In genomic region chr22:50269573-50270301, GRCh38 we compare ENCODE assay signal across 6 cellular contexts. TPM values are rescaled to one million over a fixed set of nuclear protein-coding genes. Genes with fewer than 3 reads are reported as not detected.
A peak's percentile ranks its signal among the peaks of the same experiment; 100 is the strongest.
DNase-seq lines count a peak whose midpoint lies in the region; ATAC-seq and TF ChIP-seq lines count a peak whose summit lies in the region.

No MANE protein-coding gene starts in this region.

- peaks cover 7 to 23% of the 10 kb centered on the region in 2 experiments; a peak in 2 of 4 replicates for H3K4me1 ChIP-seq in SK-N-SH (ENCODE audit: control insufficient read depth in 1 of 2, insufficient read depth in 2 of 2, low read depth in 1 of 2, low read length in 1 of 2)
- H3K4me1 ChIP-seq in spleen: peaks cover 18 to 68% (median 52%) of the 10 kb centered on the region in 6 donors

- peak; percentile 22 for ATAC-seq in GM18867 (IDR thresholded peaks at IDR 0.05; ENCODE audit: unreplicated experiment)
- ATAC-seq in effector memory CD8-positive, alpha-beta T cell (replicated peaks): peak; percentile 12

- H3K9me3 ChIP-seq in SK-N-SH (no peaks in the 10 kb centered on the region), spleen (peaks cover 0 to 8% (median 0%) of the 10 kb centered on the region in 8 donors)

- intact Hi-C loops in spleen (cut with DNase I; ENCODE audit: low total_unique reads): loop anchor here (5.0 kb wide), 1 partner anchor 58 kb away; the partner anchor contains the start of gene DENND6B

- no peak for TF ChIP-seq CTCF in SK-N-SH (IDR thresholded peaks at IDR 0.05)
- no peak for TF ChIP-seq CTCF in spleen (IDR thresholded peaks at IDR 0.05 in 8 of 11, conservative IDR thresholded peaks at IDR 0.05 in 3 of 11)

- H3K4me3 ChIP-seq in SK-N-SH (ENCODE audit: low read depth in 2 of 2, low read length in 1 of 2): peak overlapping the region; percentile 60 to 73
- H3K4me3 ChIP-seq in spleen: peak overlapping the region; percentile 33 to 77 (median 55)

- TF ChIP-seq POLR2A in spleen (IDR thresholded peaks at IDR 0.05): no peak

- H3K27me3 Mint-ChIP-seq in effector memory CD8-positive, alpha-beta T cell: peaks cover 0 to 7% of the 10 kb centered on the region in 2 donors

- H3K27me3 ChIP-seq in SK-N-SH (ENCODE audit: insufficient read depth): no peaks in the 10 kb centered on the region
- peaks cover 0 to 69% (median 18%) of the 10 kb centered on the region in 7 donors for H3K27me3 ChIP-seq in spleen (replicated peaks in 1 of 7)

- H3K79me2 ChIP-seq in SK-N-SH (ENCODE audit: insufficient read depth): no peaks in the 10 kb centered on the region

- peak overlapping the region in 1 of 2 experiments; percentile 85; a peak in 2 of 4 replicates for H3K27ac ChIP-seq in SK-N-SH (ENCODE audit: low read depth in 2 of 2, low read length in 1 of 2)
- peak overlapping the region in 7 of 8 donors; percentile 51 to 78 (median 65) for H3K27ac ChIP-seq in spleen

- POLR2A ChIA-PET in SK-N-SH (lab: Yijun Ruan, JAX): interaction anchor here (1.0 kb wide), 1 partner anchor 19 kb away, joined by 4 read pairs; the partner anchor contains the start of gene HDAC10

- peak overlapping the region; percentile 70 for H3K9ac ChIP-seq in SK-N-SH

- no peaks in the 10 kb centered on the region for H3K9me3 Mint-ChIP-seq in effector memory CD8-positive, alpha-beta T cell

- H3K4me1 Mint-ChIP-seq in effector memory CD8-positive, alpha-beta T cell (ENCODE audit: low read depth in 2 of 2): peaks cover 8 to 12% of the 10 kb centered on the region in 2 donors

- H4K20me1 ChIP-seq in SK-N-SH (ENCODE audit: insufficient read depth): peaks cover 15% of the 10 kb centered on the region; the same call in 1 of the 2 replicates

- peak overlapping the region; percentile 92 for H3K4me2 ChIP-seq in SK-N-SH

- TF ChIP-seq RAD21 in SK-N-SH (IDR thresholded peaks at IDR 0.05; ENCODE audit: low read length): no peak

- peaks cover 25% of the 10 kb centered on the region for H3F3A ChIP-seq in SK-N-SH (replicated peaks; ENCODE audit: insufficient read depth)

- no CpG with 5 or more reads among the region's 56 CpGs for WGBS in SK-N-SH (ENCODE audit: low lambda C conversion rate)
- WGBS in spleen, 5 donors: 0 to 5% (median 3%) methylated on average over 18 to 56 of the region's 56 CpGs

- no peak overlapping the region for H2AFZ ChIP-seq in SK-N-SH (ENCODE audit: low read depth)

- no peaks in the 10 kb centered on the region for H3K9me2 ChIP-seq in SK-N-SH

- no peak overlapping the region for H3K27ac Mint-ChIP-seq in effector memory CD8-positive, alpha-beta T cell

- TF ChIP-seq EP300 in SK-N-SH (IDR thresholded peaks at IDR 0.05; ENCODE audit: borderline replicate concordance in 1 of 2, low read depth in 1 of 2, low read length in 1 of 2): no peak

- CTCF ChIA-PET in SK-N-SH (lab: Yijun Ruan, JAX): interaction anchor here (11.4 kb wide), 1 partner anchor 18 kb away, joined by 72 read pairs; the partner anchor contains the start of gene HDAC10

- peak overlapping the region; percentile 66 to 70 for H3K4me3 Mint-ChIP-seq in effector memory CD8-positive, alpha-beta T cell

- no peaks in the 10 kb centered on the region for H3K36me3 Mint-ChIP-seq in effector memory CD8-positive, alpha-beta T cell (ENCODE audit: insufficient read depth)

- H3K36me3 ChIP-seq in SK-N-SH (replicated peaks in 1 of 2; ENCODE audit: control insufficient read depth in 1 of 2, insufficient read depth in 2 of 2, low read length in 1 of 2) (peaks cover 0 to 14% of the 10 kb centered on the region in 2 experiments), spleen (peaks cover 0 to 12% (median 0%) of the 10 kb centered on the region in 6 donors)

- DNase-seq in SK-N-SH: peak; percentile 90
- peak in 1 of 3 experiments; percentile 22 for DNase-seq in effector memory CD8-positive, alpha-beta T cell
- peak; percentile 86 for DNase-seq in spleen
- DNase-seq in iPS-NIHi7 (ENCODE audit: extremely low spot score): no peak
- no peak for DNase-seq in SK-N-DZ (ENCODE audit: low spot score)

TF ChIP-seq in SK-N-SH, 30 proteins besides CTCF, POLR2A, EP300 and RAD21:
- TF ChIP-seq MEF2A (IDR thresholded peaks at IDR 0.05; ENCODE audit: borderline replicate concordance, low read depth) (no peak), ZBTB33 (IDR thresholded peaks at IDR 0.05; ENCODE audit: borderline replicate concordance, low read depth) (0 out of 2 replicates have a peak, but pooled peaks have one; percentile 33), CHD2 (IDR thresholded peaks at IDR 0.05; ENCODE audit: low read length, partially characterized antibody) (peak; percentile 79), ELF1 (IDR thresholded peaks at IDR 0.05) (no peak)

RNA-seq across cellular contexts. Expression of gene MAPK11, which starts 0.4 kb away (rescaled TPM):
- polyA plus RNA-seq in SK-N-SH (2012; rRNA removed): 36.0 and 38.3 TPM in 2 replicates
- polyA plus RNA-seq in SK-N-SH (2012; cell fraction: cytosol; rRNA removed): 9.2 and 14.0 TPM in 2 replicates
- 182 and 260 TPM in 2 replicates for polyA plus RNA-seq in SK-N-SH (2012; cell fraction: nucleus; rRNA removed)
- total RNA-seq in spleen: 10 to 100 TPM in 3 of 7 donors, 1 to 10 TPM in 4; 5.2 to 20.7 (median 9.3) TPM
- polyA plus RNA-seq in spleen: 10 to 100 TPM; 10.7 to 25.3 (median 21.0) TPM
- 12.7 and 14.7 TPM in 2 replicates for polyA plus RNA-seq in SK-N-DZ (2014; cell fraction: cytosol; rRNA removed)
- 144 and 172 TPM in 2 replicates for polyA plus RNA-seq in SK-N-DZ (2014; cell fraction: nucleus; rRNA removed)

RNA-seq across cellular contexts. Expression of gene MAPK12, which starts 8.3 kb away (rescaled TPM):
- polyA plus RNA-seq in SK-N-SH (2012; rRNA removed) (118 TPM in 2 replicates), spleen (10 to 100 TPM in 1 of 3 donors, 1 to 10 TPM in 2; 6.9 to 11.0 (median 9.0) TPM)
- 43.8 and 58.3 TPM in 2 replicates for polyA plus RNA-seq in SK-N-SH (2012; cell fraction: cytosol; rRNA removed)
- 480 and 590 TPM in 2 replicates for polyA plus RNA-seq in SK-N-SH (2012; cell fraction: nucleus; rRNA removed)
- total RNA-seq in spleen: 10 to 100 TPM in 2 of 7 donors, 1 to 10 TPM in 5; 3.9 to 11.6 (median 6.4) TPM
- 84.1 and 85.6 TPM in 2 replicates for polyA plus RNA-seq in SK-N-DZ (2014; cell fraction: cytosol; rRNA removed)
- 421 and 514 TPM in 2 replicates for polyA plus RNA-seq in SK-N-DZ (2014; cell fraction: nucleus; rRNA removed)

RNA-seq across cellular contexts. Expression of gene HDAC10, which starts 18.7 kb away (rescaled TPM):
- 51.9 and 55.1 TPM in 2 replicates for polyA plus RNA-seq in SK-N-SH (2012; rRNA removed)
- polyA plus RNA-seq in SK-N-SH (2012; cell fraction: cytosol; rRNA removed): 6.6 and 12.2 TPM in 2 replicates
- 513 and 740 TPM in 2 replicates for polyA plus RNA-seq in SK-N-SH (2012; cell fraction: nucleus; rRNA removed)
- total RNA-seq in spleen: 100 to 1,000 TPM in 1 of 7 donors, 10 to 100 TPM in 6; 63.6 to 108 (median 70.2) TPM
- 10 to 100 TPM; 25.0 to 69.9 (median 44.7) TPM for polyA plus RNA-seq in spleen
- polyA plus RNA-seq in SK-N-DZ (2014; cell fraction: cytosol; rRNA removed): 14.2 and 18.3 TPM in 2 replicates
- 244 and 259 TPM in 2 replicates for polyA plus RNA-seq in SK-N-DZ (2014; cell fraction: nucleus; rRNA removed)

RNA-seq across cellular contexts. Expression of gene TUBGCP6, which starts 24.9 kb away (rescaled TPM):
- polyA plus RNA-seq in SK-N-SH (2012; rRNA removed) (40.4 and 42.8 TPM in 2 replicates), spleen (10 to 100 TPM; 36.0 to 70.7 (median 69.2) TPM)
- polyA plus RNA-seq in SK-N-SH (2012; cell fraction: cytosol; rRNA removed): 4.9 and 9.1 TPM in 2 replicates
- 290 and 343 TPM in 2 replicates for polyA plus RNA-seq in SK-N-SH (2012; cell fraction: nucleus; rRNA removed)
- total RNA-seq in spleen: 10 to 100 TPM; 65.2 to 98.0 (median 69.4) TPM
- 21.2 and 23.3 TPM in 2 replicates for polyA plus RNA-seq in SK-N-DZ (2014; cell fraction: cytosol; rRNA removed)
- 225 and 301 TPM in 2 replicates for polyA plus RNA-seq in SK-N-DZ (2014; cell fraction: nucleus; rRNA removed)

RNA-seq across cellular contexts. Expression of gene PLXNB2, which starts 37.7 kb away (rescaled TPM):
- 85.8 and 108 TPM in 2 replicates for polyA plus RNA-seq in SK-N-SH (2012; rRNA removed)
- polyA plus RNA-seq in SK-N-SH (2012; cell fraction: cytosol; rRNA removed): 38.1 and 61.2 TPM in 2 replicates
- 385 and 523 TPM in 2 replicates for polyA plus RNA-seq in SK-N-SH (2012; cell fraction: nucleus; rRNA removed)
- 100 to 1,000 TPM; 175 to 382 (median 278) TPM for total RNA-seq in spleen
- 100 to 1,000 TPM in 1 of 3 donors, 10 to 100 TPM in 2; 41.9 to 113 (median 68.3) TPM for polyA plus RNA-seq in spleen
- polyA plus RNA-seq in SK-N-DZ (2014; cell fraction: cytosol; rRNA removed): 60.4 and 75.0 TPM in 2 replicates
- 183 and 241 TPM in 2 replicates for polyA plus RNA-seq in SK-N-DZ (2014; cell fraction: nucleus; rRNA removed)

Comparison
In these comparisons a context has a peak if more than half of its experiments do, and no peak if none do; other contexts are left out.
1. DNase-seq: peak in SK-N-SH (single experiment) and spleen (single experiment); none in iPS-NIHi7 (single experiment) and SK-N-DZ (single experiment).